2 cellular contexts compared by ENCODE assay signal in the genomic region with DNA sequence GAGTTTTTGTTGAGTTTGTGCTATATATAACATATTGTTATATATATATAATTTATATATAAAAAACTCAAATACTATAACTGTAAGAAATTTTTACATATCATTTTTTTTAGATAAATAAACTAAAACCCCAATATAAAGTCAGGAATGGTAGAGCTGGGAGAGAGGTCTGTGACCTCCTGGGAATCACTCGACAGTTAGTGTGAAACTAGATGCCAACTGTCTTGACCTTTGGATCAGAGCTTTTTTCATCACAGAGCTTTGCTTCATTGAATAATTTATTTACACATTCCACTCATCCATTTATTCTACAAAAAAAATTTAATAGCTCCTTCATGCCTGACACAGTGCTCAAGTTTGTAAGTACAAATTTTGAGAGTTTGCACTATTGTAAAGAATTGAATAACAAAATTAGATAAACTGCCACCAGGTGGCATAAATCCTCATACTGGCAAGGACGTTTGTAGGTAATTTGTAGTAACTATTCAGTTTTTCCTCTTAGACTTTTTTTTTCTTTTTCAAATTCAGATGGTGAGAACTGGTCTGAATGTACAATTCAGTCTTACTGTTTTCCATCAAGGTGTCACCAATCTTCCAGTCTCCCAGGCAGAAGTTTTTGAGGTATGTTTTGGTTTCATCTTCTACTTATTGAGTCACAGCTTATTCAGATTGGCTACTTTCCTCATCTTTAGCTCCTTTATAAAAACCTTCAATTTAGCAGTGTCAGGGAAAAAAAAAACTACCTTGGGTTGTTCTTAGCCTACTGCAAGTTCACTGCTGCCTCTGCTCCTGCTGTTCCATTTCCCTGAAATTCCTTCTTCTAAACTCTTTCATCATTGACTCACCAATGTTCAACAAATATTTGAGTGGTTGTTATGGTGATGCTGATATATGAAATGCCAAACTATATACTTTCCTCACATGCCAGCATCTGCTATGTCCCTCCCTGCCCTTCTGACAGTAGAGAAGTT.
TF ChIP-seq lines count a peak whose summit lies in the region.

No MANE protein-coding gene starts in this region.

TF ChIP-seq in GM12891, 5 proteins besides CTCF, POLR2A, EP300 and RAD21:
- TF ChIP-seq SPI1 (IDR thresholded peaks at IDR 0.05; ENCODE audit: low read depth, low read length) (no peak), POLR2AphosphoS5 (IDR thresholded peaks at IDR 0.05; ENCODE audit: low read depth, low read length) (no peak), TAF1 (IDR thresholded peaks at IDR 0.05; ENCODE audit: low read depth, low read length) (no peak), POU2F2 (IDR thresholded peaks at IDR 0.05; ENCODE audit: low read depth, low read length) (no peak), PAX5 (IDR thresholded peaks at IDR 0.05; ENCODE audit: insufficient read depth, low read length, severe bottlenecking) (no peak)
TF ChIP-seq in GM12891: peak in this region for 0.

TF ChIP-seq in H1, 55 proteins besides CTCF, POLR2A, EP300 and RAD21:
- TF ChIP-seq CREB1 (IDR thresholded peaks at IDR 0.05), result no peak
- TF ChIP-seq KDM4A (IDR thresholded peaks at IDR 0.05; ENCODE audit: low read depth, low read length, severe bottlenecking), result no peak
- no peak for TF ChIP-seq MAFK (IDR thresholded peaks at IDR 0.05; ENCODE audit: low read depth, low read length)
- TF ChIP-seq SRF (IDR thresholded peaks at IDR 0.05; ENCODE audit: low read depth, low read length), result no peak
- no peak for TF ChIP-seq PHF8 (conservative IDR thresholded peaks at IDR 0.05; ENCODE audit: low read depth, low read length)
- TF ChIP-seq KDM5A (IDR thresholded peaks at IDR 0.05; ENCODE audit: low read length), result no peak
- TF ChIP-seq CHD7 (IDR thresholded peaks at IDR 0.05; ENCODE audit: insufficient replicate concordance, low read length), result no peak
- TF ChIP-seq SUZ12 (IDR thresholded peaks at IDR 0.05; ENCODE audit: low read length), result no peak
- TF ChIP-seq TEAD4 (IDR thresholded peaks at IDR 0.05; ENCODE audit: low read depth, low read length), result no peak
- no peak for TF ChIP-seq TAF1 (IDR thresholded peaks at IDR 0.05; ENCODE audit: low read depth, low read length)
- TF ChIP-seq RBBP5 (IDR thresholded peaks at IDR 0.05; ENCODE audit: borderline replicate concordance, low read depth, low read length), result no peak
- no peak for TF ChIP-seq SIN3A (conservative IDR thresholded peaks at IDR 0.05 in 1 of 2, IDR thresholded peaks at IDR 0.05 in 1 of 2; ENCODE audit: low read depth in 1 of 2, low read length in 2 of 2)
- no peak for TF ChIP-seq KDM1A (IDR thresholded peaks at IDR 0.05; ENCODE audit: borderline replicate concordance, low read length)
